ENCODE assay signal across 9 cellular contexts in the genomic region with DNA sequence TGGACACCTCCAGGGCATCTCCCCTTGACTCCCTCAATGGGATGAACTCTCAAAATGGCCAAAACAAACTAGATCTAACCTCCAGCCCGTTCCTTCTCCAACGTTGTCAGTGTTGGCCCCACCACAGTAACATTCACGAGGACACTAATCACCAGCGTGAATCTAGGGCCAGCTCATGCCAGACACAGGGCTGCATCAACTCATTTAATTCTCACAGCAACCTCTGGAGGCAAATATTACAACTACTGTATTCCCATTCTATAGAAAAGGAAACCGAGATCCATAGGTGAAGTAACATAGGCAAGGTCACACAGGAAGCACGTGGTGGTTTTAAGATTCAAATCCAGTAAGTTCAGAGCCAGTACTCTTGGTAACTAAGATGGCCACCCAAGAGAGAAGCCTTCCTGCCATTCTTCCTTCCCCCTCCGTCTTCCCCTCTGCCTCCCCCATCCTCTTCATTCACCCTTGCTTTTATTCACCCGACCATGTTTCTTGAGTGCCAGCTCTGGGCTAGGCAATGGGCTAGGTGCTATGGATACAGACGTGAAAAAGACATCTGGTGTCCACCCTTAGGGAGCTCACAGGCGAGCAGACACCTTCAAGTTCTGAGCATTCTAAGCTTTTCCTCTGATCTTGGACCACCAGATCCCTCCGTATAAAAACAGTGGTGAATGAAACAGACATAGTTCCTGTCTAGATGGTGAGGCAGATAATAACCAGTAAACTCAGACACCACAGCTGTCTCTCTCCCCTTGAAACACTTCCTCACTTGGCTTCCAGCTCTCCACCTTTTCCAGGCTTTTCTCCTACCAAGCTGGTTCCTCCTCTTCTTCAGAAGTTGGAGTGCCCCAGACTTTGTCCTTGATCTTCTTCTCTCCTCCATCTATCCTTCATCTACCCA. TPM values are rescaled to one million over a fixed set of nuclear protein-coding genes. Genes with fewer than 3 reads are reported as not detected.
DNase-seq lines count a peak whose midpoint lies in the region; ATAC-seq and TF ChIP-seq lines count a peak whose summit lies in the region.
"Had no signal": no experiment of that assay in that cellular context is flagged by ENCODE, and none has a peak within 500 bp of the region (broad histone marks: within the 10 kb centered on the region; RNA-seq: fewer than 3 reads in every experiment).

No MANE protein-coding gene starts in this region.

- no peaks in the 10 kb centered on the region for H4K20me1 ChIP-seq in Loucy (ENCODE audit: insufficient read depth, low read length, poor library complexity, severe bottlenecking)

- H3K4me1 ChIP-seq in Loucy (ENCODE audit: insufficient read depth, low read length, poor library complexity, severe bottlenecking) (peaks cover 13% of the 10 kb centered on the region), psoas muscle (no peaks in the 10 kb centered on the region)

- peak overlapping the region; percentile 23 for H3K27ac Mint-ChIP-seq in T-helper 2 cell treated with Interferon-gamma antibody and Interleukin-4, amounts not matched to agents 5 μg/mL and 100 μg/mL, for 36 hours
- H3K27ac Mint-ChIP-seq in effector memory CD8-positive, alpha-beta T cell, result peak overlapping the region in 1 of 2 donors; percentile 81

- H3K9me3 Mint-ChIP-seq in T-helper 2 cell treated with Interferon-gamma antibody and Interleukin-4, amounts not matched to agents 5 μg/mL and 100 μg/mL, for 36 hours, result no peaks in the 10 kb centered on the region
- no peaks in the 10 kb centered on the region for H3K9me3 Mint-ChIP-seq in effector memory CD8-positive, alpha-beta T cell

- H2AFZ ChIP-seq in Loucy (ENCODE audit: low read length), result peak overlapping the region; percentile 69

- intact Hi-C loops in psoas muscle (cut with DNase I), result no loop called here

- no peak overlapping the region for H3K9ac ChIP-seq in Loucy (ENCODE audit: low read depth, low read length, poor library complexity, severe bottlenecking)

- H3K79me2 ChIP-seq in Loucy (ENCODE audit: insufficient read depth, low read length), result no peaks in the 10 kb centered on the region

- no peak for DNase-seq in T-helper 2 cell treated with Interferon-gamma antibody and Interleukin-4, amounts not matched to agents 5 μg/mL and 100 μg/mL, for 36 hours (ENCODE audit: low spot score)
- no peak for DNase-seq in T-helper 2 cell
- DNase-seq in effector memory CD8-positive, alpha-beta T cell, result no peak
- no peak for DNase-seq in psoas muscle
- DNase-seq in AG08396 (ENCODE audit: low spot score), result no peak
- no peak for DNase-seq in NCI-H2196 treated with DMSO at 0.1 percent for 48 hours (lab: John Stamatoyannopoulos, UW; ENCODE audit: unreplicated experiment)
- DNase-seq in T1000 (lab: John Stamatoyannopoulos, UW), result no peak

- ATAC-seq in effector memory CD8-positive, alpha-beta T cell (replicated peaks), result peak; percentile 41
- no peak for ATAC-seq in psoas muscle

- no peaks in the 10 kb centered on the region for H3K9me3 ChIP-seq in Loucy (ENCODE audit: insufficient read depth, low read depth, low read length)
- no peaks in the 10 kb centered on the region for H3K9me3 ChIP-seq in psoas muscle

- peaks cover 65% of the 10 kb centered on the region for H3K27me3 Mint-ChIP-seq in T-helper 2 cell treated with Interferon-gamma antibody and Interleukin-4, amounts not matched to agents 5 μg/mL and 100 μg/mL, for 36 hours (ENCODE audit: low read depth)
- H3K27me3 Mint-ChIP-seq in effector memory CD8-positive, alpha-beta T cell, result peaks cover 88 to 100% of the 10 kb centered on the region in 2 donors

- H3K36me3 ChIP-seq in Loucy (ENCODE audit: insufficient read depth, low read length) (no peaks in the 10 kb centered on the region), psoas muscle (ENCODE audit: insufficient read depth in 1 of 2, low read depth in 1 of 2) (no peaks in the 10 kb centered on the region)

- no peak overlapping the region for H3K27ac ChIP-seq in psoas muscle

- TF ChIP-seq CTCF in Loucy (conservative IDR thresholded peaks at IDR 0.05; ENCODE audit: low read length) (no peak), psoas muscle (IDR thresholded peaks at IDR 0.05) (no peak)

- 25 to 39% (median 29%) methylated on average over 11 of the region's 11 CpGs for WGBS in psoas muscle, 3 donors

- H3K4me3 ChIP-seq in Loucy (ENCODE audit: low read length, poor library complexity, severe bottlenecking), result peak overlapping the region; percentile 69
- H3K4me3 ChIP-seq in psoas muscle, result peak overlapping the region; percentile 61

- H3K27me3 ChIP-seq in Loucy (ENCODE audit: insufficient read depth, low read length, poor library complexity, severe bottlenecking) (no peaks in the 10 kb centered on the region), psoas muscle (ENCODE audit: insufficient read depth in 3 of 3, low read length in 2 of 3) (peaks cover 0 to 77% (median 10%) of the 10 kb centered on the region in 3 donors)

- H3K4me3 Mint-ChIP-seq in T-helper 2 cell treated with Interferon-gamma antibody and Interleukin-4, amounts not matched to agents 5 μg/mL and 100 μg/mL, for 36 hours, result peak overlapping the region; percentile 82
- H3K4me3 Mint-ChIP-seq in effector memory CD8-positive, alpha-beta T cell, result peak overlapping the region; percentile 93

- peak overlapping the region; percentile 74 for H3K4me2 ChIP-seq in Loucy (ENCODE audit: low read depth, low read length, poor library complexity, severe bottlenecking)

- no peaks in the 10 kb centered on the region for H3K9me2 ChIP-seq in Loucy (replicated peaks; ENCODE audit: low read depth, low read length)

- no peaks in the 10 kb centered on the region for H3F3A ChIP-seq in Loucy (ENCODE audit: low read depth)

- peaks cover 2% of the 10 kb centered on the region for H3K36me3 Mint-ChIP-seq in T-helper 2 cell treated with Interferon-gamma antibody and Interleukin-4, amounts not matched to agents 5 μg/mL and 100 μg/mL, for 36 hours (ENCODE audit: low read depth)
- H3K36me3 Mint-ChIP-seq in effector memory CD8-positive, alpha-beta T cell (ENCODE audit: insufficient read depth), result no peaks in the 10 kb centered on the region

- peaks cover 12% of the 10 kb centered on the region for H3K4me1 Mint-ChIP-seq in T-helper 2 cell treated with Interferon-gamma antibody and Interleukin-4, amounts not matched to agents 5 μg/mL and 100 μg/mL, for 36 hours (ENCODE audit: low read depth)
- H3K4me1 Mint-ChIP-seq in effector memory CD8-positive, alpha-beta T cell (ENCODE audit: low read depth in 2 of 2), result peaks cover 17 to 19% of the 10 kb centered on the region in 2 donors

RNA-seq across cellular contexts. Expression of gene CCM2L, which starts 9.6 kb away (rescaled TPM):
- total RNA-seq in psoas muscle, result 1 to 10 TPM; 3.3 to 7.3 (median 3.7) TPM
- polyA plus RNA-seq in psoas muscle, result 1 to 10 TPM; 3.4 to 4.9 (median 4.0) TPM

RNA-seq across cellular contexts. Expression of gene HCK, which starts 32.2 kb away (rescaled TPM):
- 1 to 10 TPM; 1.9 to 5.5 (median 2.8) TPM for total RNA-seq in psoas muscle
- 1 to 10 TPM in 2 of 3 donors, under 1 TPM in 1; 0.79 to 1.2 (median 1.2) TPM for polyA plus RNA-seq in psoas muscle
- total RNA-seq: SK-MEL-5 had no signal

RNA-seq across cellular contexts. Expression of gene XKR7, which starts 51.9 kb away (rescaled TPM):
- under 1 TPM in 1 of 4 donors, not detected in 3; 0.02 TPM for total RNA-seq in psoas muscle
- polyA plus RNA-seq in psoas muscle, result under 1 TPM in 1 of 3 donors, not detected in 2; under 0.01 TPM
